15 cellular contexts compared by ENCODE assay signal in genomic region chr2:86002375-86002774, GRCh38.
DNase-seq lines count a peak whose midpoint lies in the region; ATAC-seq and TF ChIP-seq lines count a peak whose summit lies in the region.
"Had no signal": no experiment of that assay in that cellular context is flagged by ENCODE, and none has a peak within 500 bp of the region (broad histone marks: within the 10 kb centered on the region; RNA-seq: fewer than 3 reads in every experiment).

No MANE protein-coding gene starts in this region.

- no peaks in the 10 kb centered on the region for H3K79me2 ChIP-seq in GM23338 (replicated peaks; ENCODE audit: insufficient read depth)

- H3K36me3 Mint-ChIP-seq in activated naive CD8-positive, alpha-beta T cell treated with anti-CD3 and anti-CD28 coated beads, Interleukin-2, amount 10 ng/mL, durations not matched to agents 7 days and 5 days: peaks cover 29% of the 10 kb centered on the region
- H3K36me3 Mint-ChIP-seq in activated naive CD8-positive, alpha-beta T cell treated with anti-CD3 and anti-CD28 coated beads for 36 hours: peaks cover 4% of the 10 kb centered on the region
- peaks cover 3% of the 10 kb centered on the region; the same call in 1 of the 3 replicates for H3K36me3 Mint-ChIP-seq in GM23338 (ENCODE audit: low read depth)

- H3K14ac ChIP-seq in mesenchymal stem cell (ENCODE audit: low read length in 2 of 2): no peak overlapping the region

- H3K9me2 ChIP-seq in GM23338 (ENCODE audit: insufficient read depth): peaks cover 1% of the 10 kb centered on the region; the same call in 1 of the 2 replicates

- no peak overlapping the region for H3K4ac ChIP-seq in mesenchymal stem cell (ENCODE audit: low read depth in 1 of 2, low read length in 2 of 2)

- intact Hi-C loops in spleen (cut with DNase I; ENCODE audit: low total_unique reads): no loop called here

- peaks cover 44% of the 10 kb centered on the region for H3K4me1 Mint-ChIP-seq in activated naive CD8-positive, alpha-beta T cell treated with anti-CD3 and anti-CD28 coated beads, Interleukin-2, amount 10 ng/mL, durations not matched to agents 7 days and 5 days
- H3K4me1 Mint-ChIP-seq in activated naive CD8-positive, alpha-beta T cell treated with anti-CD3 and anti-CD28 coated beads for 36 hours: peaks cover 36% of the 10 kb centered on the region
- peaks cover 11% of the 10 kb centered on the region for H3K4me1 Mint-ChIP-seq in GM23338

- no peak overlapping the region for H2BK15ac ChIP-seq in mesenchymal stem cell (ENCODE audit: low read depth, poor library complexity, severe bottlenecking)

- H3K27me3 ChIP-seq in mesenchymal stem cell (ENCODE audit: control insufficient read depth in 1 of 2, insufficient read depth in 1 of 2, low read length in 2 of 2) (no peaks in the 10 kb centered on the region), spleen (replicated peaks in 1 of 7) (no peaks in the 10 kb centered on the region), GM23338 (ENCODE audit: insufficient read depth) (no peaks in the 10 kb centered on the region)
- H3K27me3 ChIP-seq: BLaER1 treated with 17β-estradiol and CSF1 and Interleukin-3, amounts not matched to agents 10 nM and 100 nM had no signal

- no peaks in the 10 kb centered on the region for H3K79me1 ChIP-seq in mesenchymal stem cell (replicated peaks; ENCODE audit: low read length, poor library complexity, severe bottlenecking)

- H3K9me3 Mint-ChIP-seq in activated naive CD8-positive, alpha-beta T cell treated with anti-CD3 and anti-CD28 coated beads, Interleukin-2, amount 10 ng/mL, durations not matched to agents 7 days and 5 days: peaks cover 20% of the 10 kb centered on the region
- peaks cover 16% of the 10 kb centered on the region for H3K9me3 Mint-ChIP-seq in activated naive CD8-positive, alpha-beta T cell treated with anti-CD3 and anti-CD28 coated beads for 36 hours
- H3K9me3 Mint-ChIP-seq in GM23338: peaks cover 29% of the 10 kb centered on the region

- no peak overlapping the region for H4K91ac ChIP-seq in mesenchymal stem cell (ENCODE audit: low read length)

- H3F3A ChIP-seq in GM23338 (replicated peaks; ENCODE audit: low read depth): no peaks in the 10 kb centered on the region

- H3K36me3 ChIP-seq in mesenchymal stem cell (ENCODE audit: control insufficient read depth in 1 of 2, insufficient read depth in 2 of 2, low read depth in 1 of 2, low read length in 2 of 2): no peaks in the 10 kb centered on the region
- no peaks in the 10 kb centered on the region for H3K36me3 ChIP-seq in spleen
- no peaks in the 10 kb centered on the region for H3K36me3 ChIP-seq in GM23338 (ENCODE audit: insufficient read depth)
- H3K36me3 ChIP-seq: BLaER1 treated with 17β-estradiol and CSF1 and Interleukin-3, amounts not matched to agents 10 nM and 100 nM had no signal

- no peak for TF ChIP-seq POLR2A in spleen (IDR thresholded peaks at IDR 0.05)

- H4K8ac ChIP-seq in mesenchymal stem cell (ENCODE audit: low read length): no peak overlapping the region

- POLR2A ChIA-PET in activated naive CD8-positive, alpha-beta T cell treated with anti-CD3 and anti-CD28 coated beads, Interleukin-2, amount 10 ng/mL, durations not matched to agents 7 days and 5 days (lab: Charles Lee): no interaction called here

- H3K4me3 ChIP-seq in mesenchymal stem cell (ENCODE audit: insufficient read depth in 1 of 2, low read depth in 1 of 2, low read length in 2 of 2) (no peak overlapping the region), spleen (no peak overlapping the region), GM23338 (no peak overlapping the region)
- H3K4me3 ChIP-seq: BLaER1 treated with 17β-estradiol and CSF1 and Interleukin-3, amounts not matched to agents 10 nM and 100 nM had no signal

- H3K9me3 ChIP-seq in mesenchymal stem cell (ENCODE audit: control insufficient read depth, low read length) (peaks cover 28% of the 10 kb centered on the region), spleen (peaks cover 0 to 22% (median 17%) of the 10 kb centered on the region in 8 donors)

- peak overlapping the region; percentile 10 for H2AK5ac ChIP-seq in mesenchymal stem cell (ENCODE audit: low read length, severe bottlenecking)

- WGBS in mesenchymal stem cell: 79% methylated on average over 3 of the region's 4 CpGs
- WGBS in spleen, 5 donors: 87 to 95% (median 91%) methylated on average over 4 of the region's 4 CpGs

- peaks cover 19% of the 10 kb centered on the region for H3K4me1 ChIP-seq in mesenchymal stem cell (ENCODE audit: control insufficient read depth, insufficient read depth, low read depth, low read length)
- H3K4me1 ChIP-seq in spleen: peaks cover 36 to 41% (median 39%) of the 10 kb centered on the region in 6 donors
- H3K4me1 ChIP-seq in GM23338 (ENCODE audit: insufficient read depth): peaks cover 8% of the 10 kb centered on the region; the same call in 1 of the 2 replicates

- H4K20me1 ChIP-seq in GM23338 (replicated peaks; ENCODE audit: insufficient read depth): no peaks in the 10 kb centered on the region
- H4K20me1 ChIP-seq: BLaER1 treated with 17β-estradiol and CSF1 and Interleukin-3, amounts not matched to agents 10 nM and 100 nM had no signal

- H3K18ac ChIP-seq in mesenchymal stem cell (ENCODE audit: low read depth in 1 of 2, low read length in 2 of 2): peak overlapping the region in 1 of 2 experiments; percentile 75

- no peak overlapping the region for H3K4me3 Mint-ChIP-seq in activated naive CD8-positive, alpha-beta T cell treated with anti-CD3 and anti-CD28 coated beads, Interleukin-2, amount 10 ng/mL, durations not matched to agents 7 days and 5 days
- H3K4me3 Mint-ChIP-seq in activated naive CD8-positive, alpha-beta T cell treated with anti-CD3 and anti-CD28 coated beads for 36 hours: no peak overlapping the region
- H3K4me3 Mint-ChIP-seq in GM23338: no peak overlapping the region
- H3K4me3 Mint-ChIP-seq: CD4-positive, CD25-positive, alpha-beta regulatory T cell; HFFc6 had no signal

- peak overlapping the region in 1 of 2 experiments; percentile 25 for H3K23ac ChIP-seq in mesenchymal stem cell (ENCODE audit: low read length in 2 of 2)

- H2BK120ac ChIP-seq in mesenchymal stem cell (ENCODE audit: low read depth, low read length): no peak overlapping the region

- H3K27ac Mint-ChIP-seq in activated naive CD8-positive, alpha-beta T cell treated with anti-CD3 and anti-CD28 coated beads, Interleukin-2, amount 10 ng/mL, durations not matched to agents 7 days and 5 days: peak overlapping the region; percentile 39
- H3K27ac Mint-ChIP-seq in activated naive CD8-positive, alpha-beta T cell treated with anti-CD3 and anti-CD28 coated beads for 36 hours: no peak overlapping the region
- H3K27ac Mint-ChIP-seq in GM23338: no peak overlapping the region
- H3K27ac Mint-ChIP-seq: HFFc6 had no signal

- H3K9ac ChIP-seq in mesenchymal stem cell (ENCODE audit: low read length): no peak overlapping the region
- H3K9ac ChIP-seq: BLaER1 treated with 17β-estradiol and CSF1 and Interleukin-3, amounts not matched to agents 10 nM and 100 nM had no signal

- peak overlapping the region in 1 of 2 experiments; percentile 48 for H2BK12ac ChIP-seq in mesenchymal stem cell (ENCODE audit: low read length in 2 of 2)

- no peaks in the 10 kb centered on the region for H3K27me3 Mint-ChIP-seq in activated naive CD8-positive, alpha-beta T cell treated with anti-CD3 and anti-CD28 coated beads, Interleukin-2, amount 10 ng/mL, durations not matched to agents 7 days and 5 days
- H3K27me3 Mint-ChIP-seq in activated naive CD8-positive, alpha-beta T cell treated with anti-CD3 and anti-CD28 coated beads for 36 hours: no peaks in the 10 kb centered on the region
- peaks cover 2% of the 10 kb centered on the region for H3K27me3 Mint-ChIP-seq in GM23338 (ENCODE audit: insufficient read depth, low read depth, poor library complexity)
- H3K27me3 Mint-ChIP-seq: CD4-positive, CD25-positive, alpha-beta regulatory T cell had no signal

- peak; percentile 15 for DNase-seq in activated naive CD8-positive, alpha-beta T cell treated with anti-CD3 and anti-CD28 coated beads, Interleukin-2, amount 10 ng/mL, durations not matched to agents 7 days and 5 days
- DNase-seq in activated naive CD8-positive, alpha-beta T cell treated with anti-CD3 and anti-CD28 coated beads for 36 hours: no peak
- no peak for DNase-seq in mesenchymal stem cell
- peak; percentile 16 for DNase-seq in spleen
- no peak for DNase-seq in GM23338 (ENCODE audit: low spot score)
- DNase-seq in NCI-H146 treated with DMSO at 0.1 percent for 48 hours (lab: John Stamatoyannopoulos, UW; ENCODE audit: unreplicated experiment): no peak
- DNase-seq: ACHN; CD4-positive, CD25-positive, alpha-beta regulatory T cell; DMS53; GF-D8; HCEC 1CT; HFFc6 had no signal

- H2AFZ ChIP-seq in mesenchymal stem cell (ENCODE audit: low read depth, low read length) (no peak overlapping the region), GM23338 (no peak overlapping the region)

- TF ChIP-seq CTCF in spleen (IDR thresholded peaks at IDR 0.05 in 8 of 11, conservative IDR thresholded peaks at IDR 0.05 in 3 of 11): no peak
- TF ChIP-seq CTCF in GM23338 (conservative IDR thresholded peaks at IDR 0.05; ENCODE audit: low read depth in 2 of 2): no peak

- no peak overlapping the region for H2BK5ac ChIP-seq in mesenchymal stem cell (ENCODE audit: low read depth, low read length, poor library complexity, severe bottlenecking)

- H3K27ac ChIP-seq in mesenchymal stem cell (ENCODE audit: low read length, poor library complexity, severe bottlenecking): no peak overlapping the region
- H3K27ac ChIP-seq in spleen: no peak overlapping the region
- H3K27ac ChIP-seq in GM23338 (ENCODE audit: low read depth): no peak overlapping the region
- H3K27ac ChIP-seq: BLaER1 treated with 17β-estradiol and CSF1 and Interleukin-3, amounts not matched to agents 10 nM and 100 nM; HL-60 had no signal

- ATAC-seq in activated naive CD8-positive, alpha-beta T cell treated with anti-CD3 and anti-CD28 coated beads, Interleukin-2, amount 10 ng/mL, durations not matched to agents 7 days and 5 days (ENCODE audit: low read depth): no peak
- no peak for ATAC-seq in GM23338
- no peak for ATAC-seq in HG03196 (IDR thresholded peaks at IDR 0.05; ENCODE audit: unreplicated experiment)

- H3K4me2 ChIP-seq in mesenchymal stem cell (ENCODE audit: low read length, poor library complexity, severe bottlenecking): no peak overlapping the region
- no peak overlapping the region for H3K4me2 ChIP-seq in GM23338

Comparison
In these comparisons a context has a peak if more than half of its experiments do, and no peak if none do; other contexts are left out.
1. DNase-seq: peak in activated naive CD8-positive, alpha-beta T cell treated with anti-CD3 and anti-CD28 coated beads, Interleukin-2, amount 10 ng/mL, durations not matched to agents 7 days and 5 days (single experiment) and spleen (single experiment); none in activated naive CD8-positive, alpha-beta T cell treated with anti-CD3 and anti-CD28 coated beads for 36 hours (single experiment), mesenchymal stem cell (single experiment), GM23338 (single experiment) and NCI-H146 treated with DMSO at 0.1 percent for 48 hours (single experiment).